Comparison of ENCODE assay signal across 7 cellular contexts in the genomic region with DNA sequence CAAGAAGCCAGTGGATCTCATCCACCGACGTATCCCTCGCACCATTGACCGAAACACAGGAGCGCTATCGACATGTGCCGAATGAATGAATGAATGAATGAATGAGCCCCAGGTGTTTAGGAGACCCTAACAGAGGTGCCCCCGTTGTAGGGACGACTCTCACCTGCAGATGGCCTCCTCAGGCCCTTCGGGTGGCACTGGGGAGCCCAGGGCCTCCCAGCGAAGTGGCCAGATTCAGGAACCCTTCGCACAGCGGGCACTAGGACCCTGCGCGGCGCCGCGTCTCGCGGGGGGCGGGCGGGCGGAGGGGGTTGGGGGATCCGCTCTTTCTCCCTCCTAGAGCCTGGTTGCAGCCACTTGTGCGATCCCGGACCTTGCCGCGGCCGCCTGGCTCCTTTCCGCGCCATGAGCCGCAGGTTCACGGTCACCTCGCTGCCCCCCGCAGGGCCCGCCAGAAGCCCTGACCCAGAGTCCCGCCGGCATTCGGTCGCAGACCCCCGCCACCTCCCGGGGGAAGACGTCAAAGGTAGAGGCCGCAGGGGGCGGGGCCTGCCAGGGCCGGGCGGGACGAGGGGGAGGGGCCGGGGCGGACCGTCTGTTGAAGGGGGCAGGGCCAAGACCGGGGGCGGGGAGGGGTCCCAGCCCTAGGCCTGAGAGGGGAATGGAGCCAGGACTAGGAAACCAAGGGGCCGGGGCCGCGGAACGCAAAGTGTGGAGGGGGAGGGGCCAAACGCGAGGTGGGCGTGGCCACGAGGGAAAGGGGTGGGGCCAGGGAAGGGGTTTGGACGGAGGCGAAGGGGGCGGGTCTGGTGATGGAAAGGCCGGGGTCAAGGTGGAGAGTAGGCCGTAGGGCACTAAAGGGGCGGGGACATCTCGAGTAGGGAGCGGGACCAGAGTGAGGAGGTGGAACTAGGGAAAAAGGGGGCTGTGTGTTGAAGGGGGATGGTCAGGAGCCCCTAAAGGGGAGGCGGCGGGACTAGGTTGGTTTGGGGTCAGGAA. TPM values are rescaled to one million over a fixed set of nuclear protein-coding genes. Genes with fewer than 3 reads are reported as not detected.
DNase-seq lines count a peak whose midpoint lies in the region; ATAC-seq and TF ChIP-seq lines count a peak whose summit lies in the region.

No MANE protein-coding gene starts in this region.

- peaks cover 19% of the 10 kb centered on the region for H3K4me1 Mint-ChIP-seq in T-helper 2 cell treated with Interferon-gamma antibody and Interleukin-4, amounts not matched to agents 5 μg/mL and 100 μg/mL, for 36 hours (ENCODE audit: low read depth)

- intact Hi-C loops in lower lobe of right lung (cut with DNase I) = no loop called here

- no peaks in the 10 kb centered on the region for H3K36me3 Mint-ChIP-seq in T-helper 2 cell treated with Interferon-gamma antibody and Interleukin-4, amounts not matched to agents 5 μg/mL and 100 μg/mL, for 36 hours (ENCODE audit: low read depth)

- ATAC-seq in lower lobe of right lung (peak; percentile 48 to 58), thoracic aorta (ENCODE audit: insufficient number of reproducible peaks, low FRiP score, low read depth) (no peak), GM21515 (IDR thresholded peaks at IDR 0.05; ENCODE audit: unreplicated experiment) (no peak)

- TF ChIP-seq CTCF in GM12864 (IDR thresholded peaks at IDR 0.05; ENCODE audit: low read depth, low read length, missing control alignments) (no peak), lower lobe of right lung (IDR thresholded peaks at IDR 0.05) (no peak), thoracic aorta (IDR thresholded peaks at IDR 0.05) (no peak)

- H3K27me3 ChIP-seq in lower lobe of right lung (ENCODE audit: low read depth) (peaks cover 70% of the 10 kb centered on the region), thoracic aorta (replicated peaks; ENCODE audit: insufficient read depth) (no peaks in the 10 kb centered on the region)

- DNase-seq in GM12864 (ENCODE audit: low read depth) (no peak), NCI-H1436 (lab: John Stamatoyannopoulos, UW) (peak; percentile 83), cerebellar cortex (ENCODE audit: low spot score) (peak; percentile 77), lower lobe of right lung (no peak), thoracic aorta (ENCODE audit: low spot score) (no peak)
- no peak for DNase-seq in T-helper 2 cell treated with Interferon-gamma antibody and Interleukin-4, amounts not matched to agents 5 μg/mL and 100 μg/mL, for 36 hours (ENCODE audit: low spot score)

- no peaks in the 10 kb centered on the region for H3K36me3 ChIP-seq in lower lobe of right lung
- H3K36me3 ChIP-seq in thoracic aorta = no peaks in the 10 kb centered on the region

- H3K27ac ChIP-seq in lower lobe of right lung (no peak overlapping the region), thoracic aorta (no peak overlapping the region)

- H3K9me3 ChIP-seq in lower lobe of right lung (no peaks in the 10 kb centered on the region), thoracic aorta (no peaks in the 10 kb centered on the region)

- H3K4me3 Mint-ChIP-seq in T-helper 2 cell treated with Interferon-gamma antibody and Interleukin-4, amounts not matched to agents 5 μg/mL and 100 μg/mL, for 36 hours = peak overlapping the region; percentile 75

- peaks cover 47% of the 10 kb centered on the region for H3K27me3 Mint-ChIP-seq in T-helper 2 cell treated with Interferon-gamma antibody and Interleukin-4, amounts not matched to agents 5 μg/mL and 100 μg/mL, for 36 hours (ENCODE audit: low read depth)

- peaks cover 20% of the 10 kb centered on the region for H3K4me1 ChIP-seq in lower lobe of right lung
- H3K4me1 ChIP-seq in thoracic aorta (ENCODE audit: control insufficient read depth in 1 of 2, low read depth in 2 of 2) = peaks cover 7 to 15% of the 10 kb centered on the region in 2 donors

- H3K27ac Mint-ChIP-seq in T-helper 2 cell treated with Interferon-gamma antibody and Interleukin-4, amounts not matched to agents 5 μg/mL and 100 μg/mL, for 36 hours = no peak overlapping the region

- no peaks in the 10 kb centered on the region for H3K9me3 Mint-ChIP-seq in T-helper 2 cell treated with Interferon-gamma antibody and Interleukin-4, amounts not matched to agents 5 μg/mL and 100 μg/mL, for 36 hours

- peak overlapping the region; percentile 52 for H3K4me3 ChIP-seq in GM12864 (ENCODE audit: low read depth, low read length)
- peak overlapping the region; percentile 50 for H3K4me3 ChIP-seq in lower lobe of right lung
- peak overlapping the region; percentile 54 for H3K4me3 ChIP-seq in thoracic aorta

RNA-seq across cellular contexts. Expression of a gene that starts 7.4 kb away (rescaled TPM):
- total RNA-seq in lower lobe of right lung (1.2 TPM), thoracic aorta (not detected)

RNA-seq across cellular contexts. Expression of a gene that starts 13.0 kb away (rescaled TPM):
- total RNA-seq in lower lobe of right lung = 9.4 TPM
- total RNA-seq in thoracic aorta = 1 to 10 TPM in 1 of 2 donors, not detected in 1; 3.7 TPM

RNA-seq across cellular contexts. Expression of a gene that starts 49.7 kb away (rescaled TPM):
- 20.4 TPM for total RNA-seq in lower lobe of right lung
- total RNA-seq in thoracic aorta = 10 to 100 TPM; 28.8 to 30.1 TPM

Comparison
In these comparisons a context has a peak if more than half of its experiments do, and no peak if none do; other contexts are left out.
1. DNase-seq: peak in NCI-H1436 (single experiment) and cerebellar cortex (single experiment); none in GM12864 (single experiment), T-helper 2 cell treated with Interferon-gamma antibody and Interleukin-4, amounts not matched to agents 5 μg/mL and 100 μg/mL, for 36 hours (single experiment), lower lobe of right lung (single experiment) and thoracic aorta (single experiment).
2. ATAC-seq: peak in lower lobe of right lung (2 of 2); none in thoracic aorta (single experiment) and GM21515 (single experiment).
3. Peak in every context shown above with its lines, with median percentiles within 50 percentile points of each other: H3K4me3 ChIP-seq.